ENCODE assay signal across 9 cellular contexts in genomic region chr2:203909192-203909945, GRCh38. TPM values are rescaled to one million over a fixed set of nuclear protein-coding genes. Genes with fewer than 3 reads are reported as not detected.
DNase-seq lines count a peak whose midpoint lies in the region; ATAC-seq, FAIRE-seq and TF ChIP-seq lines count a peak whose summit lies in the region.
"Had no signal": no experiment of that assay in that cellular context is flagged by ENCODE, and none has a peak within 500 bp of the region (broad histone marks: within the 10 kb centered on the region; RNA-seq: fewer than 3 reads in every experiment).

No MANE protein-coding gene starts in this region.

- H3K27me3 ChIP-seq in HL-60 (ENCODE audit: insufficient read depth, poor library complexity, severe bottlenecking), result peaks cover 2% of the 10 kb centered on the region
- H3K27me3 ChIP-seq in dorsolateral prefrontal cortex, result peaks cover 0 to 5% (median 0%) of the 10 kb centered on the region in 45 donors
- no peaks in the 10 kb centered on the region for H3K27me3 ChIP-seq in uterus

- no peaks in the 10 kb centered on the region for H3K9me3 ChIP-seq in uterus

- no peaks in the 10 kb centered on the region for H3K36me3 ChIP-seq in uterus

- POLR2A ChIA-PET in RWPE1 (lab: Yijun Ruan, JAX; ENCODE audit: low non-redundant PET), result no interaction called here

- ATAC-seq in GM21515 (IDR thresholded peaks at IDR 0.05; ENCODE audit: unreplicated experiment), result no peak

- H3K27ac ChIP-seq in HL-60 (replicated peaks) (0 out of 2 replicates have a peak overlapping the region, but pooled peaks have one; percentile 21), RWPE1 (no peak overlapping the region), dorsolateral prefrontal cortex (peak overlapping the region in 30 of 59 donors; percentile 2 to 75 (median 37)), uterus (peak overlapping the region in 1 of 2 donors; percentile 0)

- TF ChIP-seq CTCF in Calu3 (IDR thresholded peaks at IDR 0.05; ENCODE audit: unreplicated experiment) (peak; percentile 70), HL-60 (IDR thresholded peaks at IDR 0.05; ENCODE audit: insufficient read depth, low read length) (peak; percentile 30), RWPE1 (conservative IDR thresholded peaks at IDR 0.05; ENCODE audit: low read depth) (peak; percentile 79), dorsolateral prefrontal cortex (IDR thresholded peaks at IDR 0.05 in 54 of 56, conservative IDR thresholded peaks at IDR 0.05 in 2 of 56; ENCODE audit: low read depth in 1 of 56, partially characterized antibody in 56 of 56) (peak; percentile 58 to 94 (median 83)), mesothelial cell of epicardium (IDR thresholded peaks at IDR 0.05; ENCODE audit: unreplicated experiment) (no peak), uterus (IDR thresholded peaks at IDR 0.05) (peak; percentile 56 to 80 (median 68))

- intact Hi-C loops in Calu3 (cut with micrococcal nuclease; ENCODE audit: unreplicated experiment) (loop anchor here (1.0 to 10.0 kb wide), 3 partner anchors 94 to 1075 kb away; no protein-coding TSS in a partner anchor), dorsolateral prefrontal cortex (cut with DNase I) (loop anchor here in 1 of 2 donors (5.0 kb wide), 2 partner anchors 92 to 257 kb away; no protein-coding TSS in a partner anchor), uterus (cut with DNase I; ENCODE audit: low total_unique reads) (no loop called here)

- H3K9me3 Mint-ChIP-seq in Calu3 (ENCODE audit: low read depth, unreplicated experiment), result no peaks in the 10 kb centered on the region
- H3K9me3 Mint-ChIP-seq in mesothelial cell of epicardium, result no peaks in the 10 kb centered on the region

- H3K36me3 Mint-ChIP-seq in Calu3 (ENCODE audit: insufficient read depth, unreplicated experiment) (no peaks in the 10 kb centered on the region), mesothelial cell of epicardium (no peaks in the 10 kb centered on the region)

- no peak overlapping the region for H3K4me3 Mint-ChIP-seq in Calu3 (ENCODE audit: low read depth, unreplicated experiment)
- H3K4me3 Mint-ChIP-seq in mesothelial cell of epicardium, result peak overlapping the region; percentile 5

- FAIRE-seq in GM12892 (lab: Jason Lieb, UNC), result no peak

- no peak overlapping the region for H3K27ac Mint-ChIP-seq in Calu3 (ENCODE audit: unreplicated experiment)
- no peak overlapping the region for H3K27ac Mint-ChIP-seq in mesothelial cell of epicardium

- peaks cover 8% of the 10 kb centered on the region for H3K4me1 Mint-ChIP-seq in Calu3 (ENCODE audit: low read depth, unreplicated experiment)
- peaks cover 5% of the 10 kb centered on the region for H3K4me1 Mint-ChIP-seq in mesothelial cell of epicardium

- BruUV-seq in Calu3 (replicated peaks; lab: Mats Ljungman, UMichigan), result no TSS peak

- no peaks in the 10 kb centered on the region for H3K4me1 ChIP-seq in uterus

- H3K4me3 ChIP-seq in HL-60 (replicated peaks; ENCODE audit: insufficient read depth, low read length) (no peak overlapping the region), dorsolateral prefrontal cortex (peak overlapping the region in 57 of 59 donors; percentile 2 to 61 (median 41)), uterus (no peak overlapping the region)

- DNase-seq in Calu3 (peak; percentile 54), HL-60 (ENCODE audit: low read depth in 1 of 2, low spot score in 1 of 2) (peak; percentile 15 to 55), RWPE1 (ENCODE audit: low spot score) (peak; percentile 45), dorsolateral prefrontal cortex (peak in 1 of 10 donors; percentile 39), mesothelial cell of epicardium (ENCODE audit: low spot score in 2 of 2, unreplicated experiment in 2 of 2) (no peak), uterus (no peak), GM12892 (ENCODE audit: insufficient read length) (no peak)

- H3K27me3 Mint-ChIP-seq in Calu3 (ENCODE audit: unreplicated experiment) (no peaks in the 10 kb centered on the region), mesothelial cell of epicardium (ENCODE audit: low read depth) (no peaks in the 10 kb centered on the region)

- CTCF ChIA-PET in Calu3 (lab: Charles Lee) (interaction anchor here (0.5 to 1.5 kb wide), 9 partner anchors 9 to 1160 kb away, joined by 3 to 11 read pairs (median 5); no protein-coding TSS in a partner anchor), RWPE1 (lab: Yijun Ruan, JAX) (interaction anchor here (0.5 to 0.8 kb wide), 5 partner anchors 10 to 554 kb away, joined by 3 to 4 read pairs (median 3); no protein-coding TSS in a partner anchor)

- TF ChIP-seq POLR2A in uterus (IDR thresholded peaks at IDR 0.05) (no peak), GM12892 (IDR thresholded peaks at IDR 0.05; ENCODE audit: low read depth, low read length) (no peak)

RNA-seq across cellular contexts. Expression of gene ICOS, which starts 27.2 kb away (rescaled TPM):
- total RNA-seq in Calu3 (2022), result not detected in 2 replicates
- not detected for total RNA-seq in dorsolateral prefrontal cortex
- not detected in 3 replicates for total RNA-seq in mesothelial cell of epicardium
- under 1 TPM in 3 of 4 donors, not detected in 1; 0.14 to 0.59 (median 0.26) TPM for total RNA-seq in uterus
- 0.15 TPM for polyA plus RNA-seq in GM12892 (2012; ENCODE audit: missing spikeins)

RNA-seq across cellular contexts. Expression of gene CTLA4, which starts 41.8 kb away (rescaled TPM):
- total RNA-seq in Calu3 (2022) (not detected in 2 replicates), dorsolateral prefrontal cortex (1 to 10 TPM in 6 of 120 experiments, under 1 TPM in 13, not detected in 101; 0.23 to 2.5 (median 0.47) TPM), mesothelial cell of epicardium (not detected in 3 replicates), uterus (under 1 TPM in 1 of 4 donors, not detected in 3; 0.14 TPM)
- polyA plus RNA-seq in GM12892 (2012; ENCODE audit: missing spikeins), result 0.13 TPM
- total RNA-seq: temporal lobe had no signal

Comparison
In these comparisons a context has a peak if more than half of its experiments do, and no peak if none do; other contexts are left out.
1. DNase-seq: peak in Calu3 (single experiment), HL-60 (2 of 2) and RWPE1 (single experiment); none in mesothelial cell of epicardium (0 of 2), uterus (0 of 2) and GM12892 (single experiment).
2. H3K4me3 ChIP-seq: peak in dorsolateral prefrontal cortex (57 of 59); none in HL-60 (single experiment) and uterus (0 of 2).